In the genomic region with DNA sequence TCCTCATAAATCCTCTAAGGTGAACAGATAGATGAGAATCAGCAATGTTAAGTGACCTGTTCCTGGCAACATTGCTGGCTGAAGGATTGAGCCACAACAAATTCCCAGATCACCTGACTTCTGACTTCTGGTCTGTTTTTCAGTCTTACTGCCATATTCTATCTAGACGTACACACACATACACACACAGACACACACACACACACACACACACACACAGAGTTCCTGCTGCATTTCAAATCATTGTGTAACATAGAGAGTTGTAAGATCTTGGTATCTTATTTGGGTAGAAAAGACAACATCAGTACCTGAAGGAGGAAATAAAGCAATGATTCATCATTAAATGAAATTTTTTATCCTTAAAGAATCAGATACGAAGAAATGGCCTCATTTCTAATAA, we compare ENCODE assay signal across 22 cellular contexts.
A peak's percentile ranks its signal among the peaks of the same experiment; 100 is the strongest.
DNase-seq lines count a peak whose midpoint lies in the region; ATAC-seq and TF ChIP-seq lines count a peak whose summit lies in the region.
"Had no signal": no experiment of that assay in that cellular context is flagged by ENCODE, and none has a peak within 500 bp of the region (broad histone marks: within the 10 kb centered on the region; RNA-seq: fewer than 3 reads in every experiment).

No MANE protein-coding gene starts in this region.

- H3K4me3 ChIP-seq in HEK293 (ENCODE audit: low read depth, low read length) (no peak overlapping the region), neuron (ENCODE audit: low read length) (no peak overlapping the region)
- H3K4me3 ChIP-seq: A549, BLaER1, GM12878, HAP-1 had no signal

- DNase-seq in caudate nucleus (lab: John Stamatoyannopoulos, UW) (no peak), left kidney (ENCODE audit: low read depth, low spot score) (peak; percentile 8), DMS153 treated with DMSO at 0.1 percent for 48 hours (lab: John Stamatoyannopoulos, UW; ENCODE audit: unreplicated experiment) (no peak)
- no peak for DNase-seq in activated naive CD8-positive, alpha-beta T cell treated with anti-CD3 and anti-CD28 coated beads for 36 hours
- DNase-seq: 8988T; Caco-2; CD4-positive, CD25-positive, alpha-beta regulatory T cell; CD8-positive, alpha-beta T cell; DMS153; DMS79; EL; GDM1; GOT3 had no signal

- no peaks in the 10 kb centered on the region for H3K36me3 ChIP-seq in HEK293 (ENCODE audit: control insufficient read depth in 2 of 2, insufficient read depth in 1 of 2, low read length in 2 of 2)
- H3K36me3 ChIP-seq in neuron (ENCODE audit: insufficient read depth, low read length): no peaks in the 10 kb centered on the region
- H3K36me3 ChIP-seq: BLaER1, HAP-1 had no signal

- TF ChIP-seq CTCF in HEK293 (tag by site-specific recombination; IDR thresholded peaks at IDR 0.05): no peak

- H3K27ac ChIP-seq in HEK293 (ENCODE audit: extremely low read depth, low read depth, low read length) (no peak overlapping the region), caudate nucleus (ENCODE audit: low read depth, low read length) (peak overlapping the region; percentile 24)
- H3K27ac ChIP-seq: A549, BLaER1, C4-2B had no signal

- POLR2A ChIA-PET in HEK293 (lab: Yijun Ruan, JAX): no interaction called here

- H3K9me3 ChIP-seq in HEK293 (ENCODE audit: control insufficient read depth, insufficient read depth, low read depth, low read length) (no peaks in the 10 kb centered on the region), neuron (ENCODE audit: low read length) (no peaks in the 10 kb centered on the region)
- H3K9me3 ChIP-seq: A549, BLaER1, Caco-2, HAP-1 had no signal

- peak overlapping the region; percentile 22 for H2AFZ ChIP-seq in neuron (ENCODE audit: low read depth, low read length)

- no peaks in the 10 kb centered on the region for H3K36me3 Mint-ChIP-seq in activated naive CD8-positive, alpha-beta T cell treated with anti-CD3 and anti-CD28 coated beads for 36 hours
- H3K36me3 Mint-ChIP-seq: CD4-positive, CD25-positive, alpha-beta regulatory T cell; CD8-positive, alpha-beta T cell had no signal

- H3K27ac Mint-ChIP-seq in activated naive CD8-positive, alpha-beta T cell treated with anti-CD3 and anti-CD28 coated beads for 36 hours: no peak overlapping the region
- H3K27ac Mint-ChIP-seq: B cell; CD4-positive, CD25-positive, alpha-beta regulatory T cell; CD8-positive, alpha-beta T cell had no signal

- CTCF ChIA-PET in HEK293 (lab: Yijun Ruan, JAX): interaction anchor here (0.7 to 0.8 kb wide), 2 partner anchors 58 to 116 kb away, joined by 3 read pairs; no protein-coding TSS in a partner anchor

- H3K4me1 Mint-ChIP-seq in activated naive CD8-positive, alpha-beta T cell treated with anti-CD3 and anti-CD28 coated beads for 36 hours: no peaks in the 10 kb centered on the region
- H3K4me1 Mint-ChIP-seq: B cell; CD4-positive, CD25-positive, alpha-beta regulatory T cell had no signal

- peaks cover 3% of the 10 kb centered on the region for H3K27me3 Mint-ChIP-seq in activated naive CD8-positive, alpha-beta T cell treated with anti-CD3 and anti-CD28 coated beads for 36 hours
- H3K27me3 Mint-ChIP-seq: B cell; CD4-positive, CD25-positive, alpha-beta regulatory T cell had no signal

- no peak overlapping the region for H3K4me3 Mint-ChIP-seq in activated naive CD8-positive, alpha-beta T cell treated with anti-CD3 and anti-CD28 coated beads for 36 hours
- H3K4me3 Mint-ChIP-seq: B cell; CD4-positive, CD25-positive, alpha-beta regulatory T cell; CD8-positive, alpha-beta T cell had no signal

- no peaks in the 10 kb centered on the region for H3K4me1 ChIP-seq in HEK293 (ENCODE audit: control insufficient read depth, insufficient read depth, low read length)
- peaks cover 14% of the 10 kb centered on the region for H3K4me1 ChIP-seq in neuron (ENCODE audit: insufficient read depth, low read length)
- H3K4me1 ChIP-seq: A549, BLaER1, Caco-2 had no signal

- no peaks in the 10 kb centered on the region for H3K27me3 ChIP-seq in neuron (ENCODE audit: insufficient read depth, low read length)
- H3K27me3 ChIP-seq: BLaER1 had no signal

- ATAC-seq in GM19395 (IDR thresholded peaks at IDR 0.05; ENCODE audit: unreplicated experiment): no peak
- ATAC-seq: A549; CD8-positive, alpha-beta T cell; GM12878 had no signal

- H3K9me3 Mint-ChIP-seq in activated naive CD8-positive, alpha-beta T cell treated with anti-CD3 and anti-CD28 coated beads for 36 hours: no peaks in the 10 kb centered on the region
- H3K9me3 Mint-ChIP-seq: CD8-positive, alpha-beta T cell had no signal

TF ChIP-seq in HEK293, 187 proteins besides CTCF, POLR2A, EP300 and RAD21:
- no peak for TF ChIP-seq ZNF658 (tag by site-specific recombination; IDR thresholded peaks at IDR 0.05)
- TF ChIP-seq, protein P1, sequence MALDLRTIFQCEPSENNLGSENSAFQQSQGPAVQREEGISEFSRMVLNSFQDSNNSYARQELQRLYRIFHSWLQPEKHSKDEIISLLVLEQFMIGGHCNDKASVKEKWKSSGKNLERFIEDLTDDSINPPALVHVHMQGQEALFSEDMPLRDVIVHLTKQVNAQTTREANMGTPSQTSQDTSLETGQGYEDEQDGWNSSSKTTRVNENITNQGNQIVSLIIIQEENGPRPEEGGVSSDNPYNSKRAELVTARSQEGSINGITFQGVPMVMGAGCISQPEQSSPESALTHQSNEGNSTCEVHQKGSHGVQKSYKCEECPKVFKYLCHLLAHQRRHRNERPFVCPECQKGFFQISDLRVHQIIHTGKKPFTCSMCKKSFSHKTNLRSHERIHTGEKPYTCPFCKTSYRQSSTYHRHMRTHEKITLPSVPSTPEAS (tag by site-specific recombination; IDR thresholded peaks at IDR 0.05): peak; percentile 53; the same call in 1 of the 2 replicates
TF ChIP-seq in HEK293: peak in this region for 1.
